17 cellular contexts compared by ENCODE assay signal in the genomic region with DNA sequence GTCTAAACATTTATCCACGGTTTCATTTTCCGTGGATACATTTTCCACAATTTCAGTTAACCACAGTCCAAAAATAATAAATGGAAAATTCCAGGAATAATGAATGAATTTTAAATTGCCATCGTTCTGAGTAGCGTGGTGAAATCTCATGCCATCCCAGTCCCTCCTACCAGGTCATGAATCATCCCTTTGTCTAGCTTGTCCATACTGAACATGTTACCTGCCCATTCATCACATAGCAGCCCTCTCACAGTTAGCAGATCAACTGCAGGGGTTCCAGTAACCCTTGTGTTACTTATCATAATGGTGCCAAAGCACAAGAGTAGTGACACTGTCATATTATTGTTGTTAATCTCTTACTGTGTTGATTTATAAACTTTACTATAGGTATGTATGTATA.
"Had no signal": no experiment of that assay in that cellular context is flagged by ENCODE, and none has a peak within 500 bp of the region (broad histone marks: within the 10 kb centered on the region; RNA-seq: fewer than 3 reads in every experiment).

No MANE protein-coding gene starts in this region.

- ATAC-seq: activated CD8-positive, alpha-beta T cell treated with anti-CD3 and anti-CD28 coated beads, Interleukin-2, amount 10 ng/mL, durations not matched to agents 7 days and 5 days; stimulated activated naive B cell treated with anti-CD40 and anti-IgM and Interleukin-4, amounts not matched to agents 10 μg/mL and 1 μg/mL and 100 μg/mL, for 72 hours had no signal

- H3K4me3 ChIP-seq: right atrium auricular region, thyroid gland, uterus had no signal

- H3K27ac ChIP-seq: brain microvascular endothelial cell, right atrium auricular region, thyroid gland, uterus had no signal

- H3K4me1 Mint-ChIP-seq: activated naive CD8-positive, alpha-beta T cell treated with anti-CD3 and anti-CD28 coated beads, Interleukin-2, amount 10 ng/mL, durations not matched to agents 7 days and 5 days had no signal

- H3K27me3 ChIP-seq: brain microvascular endothelial cell, right atrium auricular region, thyroid gland, uterus had no signal

- H3K36me3 ChIP-seq: brain microvascular endothelial cell, right atrium auricular region, thyroid gland, uterus had no signal

- H3K4me1 ChIP-seq: right atrium auricular region, thyroid gland, uterus had no signal

- H3K27me3 Mint-ChIP-seq: activated CD4-positive, alpha-beta T cell treated with anti-CD3 and anti-CD28 coated beads, Interleukin-2, amount 10 ng/mL, durations not matched to agents 24 days and 14 days; activated naive CD8-positive, alpha-beta T cell treated with anti-CD3 and anti-CD28 coated beads, Interleukin-2, amount 10 ng/mL, durations not matched to agents 7 days and 5 days; stimulated activated naive B cell treated with anti-CD40 and anti-IgM and Interleukin-4, amounts not matched to agents 10 μg/mL and 1 μg/mL and 100 μg/mL, for 72 hours had no signal

- H3K9me3 ChIP-seq: right atrium auricular region, thyroid gland, uterus had no signal

- H3K4me3 Mint-ChIP-seq: activated CD4-positive, alpha-beta T cell treated with anti-CD3 and anti-CD28 coated beads, Interleukin-2, amount 10 ng/mL, durations not matched to agents 24 days and 14 days; activated CD8-positive, alpha-beta T cell treated with anti-CD3 and anti-CD28 coated beads, Interleukin-2, amount 10 ng/mL, durations not matched to agents 7 days and 5 days; activated naive CD8-positive, alpha-beta T cell treated with anti-CD3 and anti-CD28 coated beads, Interleukin-2, amount 10 ng/mL, durations not matched to agents 7 days and 5 days; nephron; stimulated activated naive B cell treated with anti-CD40 and anti-IgM and Interleukin-4, amounts not matched to agents 10 μg/mL and 1 μg/mL and 100 μg/mL, for 72 hours had no signal

- DNase-seq: activated CD4-positive, alpha-beta T cell treated with anti-CD3 and anti-CD28 coated beads, Interleukin-2, amount 10 ng/mL, durations not matched to agents 24 days and 14 days; activated CD4-positive, CD25-positive, alpha-beta regulatory T cell; activated CD8-positive, alpha-beta memory T cell treated with anti-CD3 and anti-CD28 coated beads, Interleukin-2, amount 50 U/mL, for 4 hours; activated CD8-positive, alpha-beta T cell treated with anti-CD3 and anti-CD28 coated beads, Interleukin-2, amount 10 ng/mL, durations not matched to agents 7 days and 5 days; activated naive CD4-positive, alpha-beta T cell; activated naive CD8-positive, alpha-beta T cell treated with anti-CD3 and anti-CD28 coated beads, Interleukin-2, amount 10 ng/mL, durations not matched to agents 7 days and 5 days; brain microvascular endothelial cell; foreskin fibroblast; nucleus accumbens; stimulated activated CD4-positive, alpha-beta T cell treated with anti-CD3 and anti-CD28 coated beads, Interleukin-15, amount 100 ng/mL, for 24 hours; stimulated activated CD4-positive, alpha-beta T cell treated with anti-CD3 and anti-CD28 coated beads, Interleukin-4, amount 100 ng/mL, for 1 hour; stimulated activated naive B cell treated with anti-CD40 and anti-IgM and Interleukin-4, amounts not matched to agents 10 μg/mL and 1 μg/mL and 100 μg/mL, for 72 hours; T-helper 2 cell; thyroid gland; uterus had no signal

- H3K9me3 Mint-ChIP-seq: activated CD4-positive, alpha-beta T cell treated with anti-CD3 and anti-CD28 coated beads, Interleukin-2, amount 10 ng/mL, durations not matched to agents 24 days and 14 days; stimulated activated naive B cell treated with anti-CD40 and anti-IgM and Interleukin-4, amounts not matched to agents 10 μg/mL and 1 μg/mL and 100 μg/mL, for 72 hours had no signal

- H3K27ac Mint-ChIP-seq: activated CD4-positive, alpha-beta T cell treated with anti-CD3 and anti-CD28 coated beads, Interleukin-2, amount 10 ng/mL, durations not matched to agents 24 days and 14 days; activated CD8-positive, alpha-beta T cell treated with anti-CD3 and anti-CD28 coated beads, Interleukin-2, amount 10 ng/mL, durations not matched to agents 7 days and 5 days; activated naive CD8-positive, alpha-beta T cell treated with anti-CD3 and anti-CD28 coated beads, Interleukin-2, amount 10 ng/mL, durations not matched to agents 7 days and 5 days; nephron; stimulated activated naive B cell treated with anti-CD40 and anti-IgM and Interleukin-4, amounts not matched to agents 10 μg/mL and 1 μg/mL and 100 μg/mL, for 72 hours had no signal
